In the genomic region with DNA sequence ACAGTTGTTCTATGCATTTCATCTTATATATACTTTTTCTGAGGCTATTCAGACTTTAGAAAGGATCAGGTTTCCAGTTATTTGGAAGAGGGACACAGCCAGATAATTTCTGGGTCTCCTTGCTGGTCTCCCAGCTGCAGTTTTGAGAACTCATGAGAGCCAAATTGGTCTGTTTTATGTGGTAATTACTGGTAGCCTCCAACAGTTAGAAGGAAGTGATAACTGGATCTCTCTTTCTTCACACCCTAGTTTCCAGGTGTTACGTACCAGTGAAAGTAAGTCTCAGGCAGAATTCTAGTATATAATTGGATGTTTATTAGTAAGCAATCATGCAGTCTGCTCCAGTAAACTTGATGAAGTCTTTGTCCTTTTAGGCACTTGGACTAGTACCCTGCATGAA, we compare ENCODE assay signal across 24 cellular contexts.
"Had no signal": no experiment of that assay in that cellular context is flagged by ENCODE, and none has a peak within 500 bp of the region (broad histone marks: within the 10 kb centered on the region; RNA-seq: fewer than 3 reads in every experiment).

No MANE protein-coding gene starts in this region.

- H3K27me3 ChIP-seq: breast epithelium, colonic mucosa had no signal

- H3K4me3 Mint-ChIP-seq: activated CD4-positive, alpha-beta T cell treated with anti-CD3 and anti-CD28 coated beads for 36 hours; activated CD8-positive, alpha-beta T cell treated with anti-CD3 and anti-CD28 coated beads, Interleukin-2, amount 10 ng/mL, durations not matched to agents 7 days and 5 days; activated naive CD4-positive, alpha-beta T cell treated with anti-CD3 and anti-CD28 coated beads, Interleukin-2, amount 50 U/mL, for 24 hours had no signal

- H3K27ac ChIP-seq: breast epithelium, colonic mucosa, VCaP had no signal

- FAIRE-seq: RCC 7860 had no signal

- DNase-seq: activated CD4-positive, alpha-beta T cell treated with anti-CD3 and anti-CD28 coated beads for 36 hours; activated CD8-positive, alpha-beta memory T cell treated with anti-CD3 and anti-CD28 coated beads, Interleukin-2, amount 50 U/mL, for 48 hours; activated CD8-positive, alpha-beta T cell treated with anti-CD3 and anti-CD28 coated beads, Interleukin-2, amount 10 ng/mL, durations not matched to agents 7 days and 5 days; activated effector memory CD4-positive, alpha-beta T cell treated with Interleukin-2 at 50 U/mL for 16 hours; activated naive CD4-positive, alpha-beta T cell; activated T-cell treated with anti-CD3 and anti-CD28 coated beads, Interleukin-2, amount 50 U/mL, for 1 hour; aorta; caudate nucleus; colonic mucosa; Kasumi-1; NCI-H1105 treated with DMSO at 0.1 percent for 48 hours; NCI-H1436 treated with DMSO at 0.1 percent for 48 hours; NCI-H187; NCI-H2081; NCI-H510A treated with DMSO at 0.1 percent for 48 hours; NCI-H69; PC-3; SHP77 treated with DMSO at 0.1 percent for 48 hours; T-helper 2 cell; T1000 had no signal

- H3K4me3 ChIP-seq: breast epithelium, colonic mucosa had no signal

- ATAC-seq: activated CD4-positive, alpha-beta T cell treated with anti-CD3 and anti-CD28 coated beads for 36 hours; activated CD8-positive, alpha-beta T cell treated with anti-CD3 and anti-CD28 coated beads, Interleukin-2, amount 10 ng/mL, durations not matched to agents 7 days and 5 days; PC-3 had no signal

- H3K27ac Mint-ChIP-seq: activated CD4-positive, alpha-beta T cell treated with anti-CD3 and anti-CD28 coated beads for 36 hours; activated CD8-positive, alpha-beta T cell treated with anti-CD3 and anti-CD28 coated beads, Interleukin-2, amount 10 ng/mL, durations not matched to agents 7 days and 5 days; activated naive CD4-positive, alpha-beta T cell treated with anti-CD3 and anti-CD28 coated beads, Interleukin-2, amount 50 U/mL, for 24 hours had no signal

- H3K9me3 Mint-ChIP-seq: activated naive CD4-positive, alpha-beta T cell treated with anti-CD3 and anti-CD28 coated beads, Interleukin-2, amount 50 U/mL, for 24 hours had no signal

- H3K4me1 ChIP-seq: breast epithelium, colonic mucosa had no signal

- H3K4me1 Mint-ChIP-seq: activated CD4-positive, alpha-beta T cell treated with anti-CD3 and anti-CD28 coated beads for 36 hours; activated naive CD4-positive, alpha-beta T cell treated with anti-CD3 and anti-CD28 coated beads, Interleukin-2, amount 50 U/mL, for 24 hours had no signal

- H3K36me3 ChIP-seq: breast epithelium, colonic mucosa had no signal

- H3K36me3 Mint-ChIP-seq: activated naive CD4-positive, alpha-beta T cell treated with anti-CD3 and anti-CD28 coated beads, Interleukin-2, amount 50 U/mL, for 24 hours had no signal

- H3K9me3 ChIP-seq: breast epithelium, colonic mucosa had no signal
